8 cellular contexts compared by ENCODE assay signal in genomic region chr16:11670171-11671131, GRCh38. TPM values are rescaled to one million over a fixed set of nuclear protein-coding genes. Genes with fewer than 3 reads are reported as not detected.
DNase-seq lines count a peak whose midpoint lies in the region; ATAC-seq, FAIRE-seq and TF ChIP-seq lines count a peak whose summit lies in the region.

No MANE protein-coding gene starts in this region.

- H3K27me3 ChIP-seq in astrocyte (ENCODE audit: insufficient read depth, low read length) (no peaks in the 10 kb centered on the region), neuron (ENCODE audit: insufficient read depth, low read length) (no peaks in the 10 kb centered on the region)

- H3K27me3 Mint-ChIP-seq in astrocyte (ENCODE audit: low read depth, unreplicated experiment): peaks cover 6% of the 10 kb centered on the region

- H3K4me3 ChIP-seq in astrocyte (ENCODE audit: insufficient read depth, low read depth, low read length): peak overlapping the region; percentile 65
- peak overlapping the region; percentile 97 for H3K4me3 ChIP-seq in neuron (ENCODE audit: low read length)

- H3K9me3 ChIP-seq in astrocyte (ENCODE audit: insufficient read depth, low read depth, low read length) (no peaks in the 10 kb centered on the region), neuron (ENCODE audit: low read length) (no peaks in the 10 kb centered on the region)

- peak overlapping the region; percentile 84 for H3K9ac ChIP-seq in astrocyte (ENCODE audit: low read length)

- peak; percentile 34 for ATAC-seq in HG02759 (IDR thresholded peaks at IDR 0.05; ENCODE audit: unreplicated experiment)
- no peak for ATAC-seq in HG02642 (IDR thresholded peaks at IDR 0.05; ENCODE audit: poor library complexity, unreplicated experiment)

- H3K9me3 Mint-ChIP-seq in astrocyte (ENCODE audit: unreplicated experiment): no peaks in the 10 kb centered on the region

- no peak for TF ChIP-seq CTCF in astrocyte (IDR thresholded peaks at IDR 0.05; ENCODE audit: insufficient read depth, low read depth, low read length)

- H3K27ac Mint-ChIP-seq in astrocyte (ENCODE audit: unreplicated experiment): no peak overlapping the region

- H3K4me3 Mint-ChIP-seq in astrocyte (ENCODE audit: unreplicated experiment): peak overlapping the region; percentile 88

- H3K36me3 Mint-ChIP-seq in astrocyte (ENCODE audit: low read depth, unreplicated experiment): peaks cover 2% of the 10 kb centered on the region

- H3K79me2 ChIP-seq in astrocyte (ENCODE audit: insufficient read depth, low read length): peaks cover 56% of the 10 kb centered on the region

- FAIRE-seq in astrocyte (lab: Jason Lieb, UNC): no peak

- peak; percentile 37 for DNase-seq in ELF-1 (ENCODE audit: low read depth, low spot score)
- no peak for DNase-seq in astrocyte (ENCODE audit: low read depth)
- no peak for DNase-seq in NCI-H1092 (lab: John Stamatoyannopoulos, UW)
- no peak for DNase-seq in AG20443 (ENCODE audit: low spot score)
- no peak for DNase-seq in NCI-H2081 treated with DMSO at 0.1 percent for 48 hours (lab: John Stamatoyannopoulos, UW)

- peaks cover 21% of the 10 kb centered on the region for H3K4me1 ChIP-seq in astrocyte (ENCODE audit: insufficient read depth, low read length)
- H3K4me1 ChIP-seq in neuron (ENCODE audit: insufficient read depth, low read length): peaks cover 27% of the 10 kb centered on the region

- H3K36me3 ChIP-seq in astrocyte (ENCODE audit: insufficient read depth, low read length) (no peaks in the 10 kb centered on the region), neuron (ENCODE audit: insufficient read depth, low read length) (peaks cover 23% of the 10 kb centered on the region)

- peaks cover 64% of the 10 kb centered on the region for H4K20me1 ChIP-seq in astrocyte (ENCODE audit: insufficient read depth, low read length)

- H3K4me1 Mint-ChIP-seq in astrocyte (ENCODE audit: low read depth, unreplicated experiment): peaks cover 23% of the 10 kb centered on the region

- H3K4me2 ChIP-seq in astrocyte (ENCODE audit: low read length): peak overlapping the region; percentile 91

- H3K27ac ChIP-seq in astrocyte (ENCODE audit: low read depth, low read length): no peak overlapping the region

- no peak overlapping the region for H2AFZ ChIP-seq in astrocyte (ENCODE audit: low read depth, low read length)
- no peak overlapping the region for H2AFZ ChIP-seq in neuron (ENCODE audit: low read depth, low read length)

RNA-seq across cellular contexts. Expression of gene SNN, which starts 2.2 kb away (rescaled TPM):
- total RNA-seq in astrocyte: 12.2 and 16.7 TPM in 2 replicates
